In the genomic region with DNA sequence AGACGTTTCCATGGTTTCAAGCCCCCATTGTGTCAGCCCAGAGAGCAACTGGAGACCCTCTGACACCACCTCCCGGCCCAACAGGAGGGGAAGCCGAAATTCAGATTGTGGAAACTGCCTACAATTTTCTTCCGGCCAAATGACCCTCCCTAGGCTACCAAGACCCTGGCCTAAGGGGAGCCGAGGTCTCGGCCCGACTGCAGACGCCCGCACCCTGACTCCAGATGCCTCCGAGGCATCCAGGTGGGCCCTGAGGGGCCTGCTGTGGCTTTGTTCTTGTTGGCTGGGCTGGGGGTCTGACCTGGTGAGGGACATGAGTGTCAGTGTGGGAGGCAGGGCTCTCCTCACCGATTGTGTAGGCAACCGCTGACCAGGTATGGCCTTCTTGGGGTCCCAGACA, we compare ENCODE assay signal across 17 cellular contexts. TPM values are rescaled to one million over a fixed set of nuclear protein-coding genes. Genes with fewer than 3 reads are reported as not detected.
DNase-seq lines count a peak whose midpoint lies in the region; ATAC-seq and TF ChIP-seq lines count a peak whose summit lies in the region.
"Had no signal": no experiment of that assay in that cellular context is flagged by ENCODE, and none has a peak within 500 bp of the region (broad histone marks: within the 10 kb centered on the region; RNA-seq: fewer than 3 reads in every experiment).

No MANE protein-coding gene starts in this region.

- H3K27me3 Mint-ChIP-seq in chondrocyte (ENCODE audit: low read depth) (no peaks in the 10 kb centered on the region), neural progenitor cell (ENCODE audit: insufficient read depth, low read depth) (peaks cover 3% of the 10 kb centered on the region)
- no peaks in the 10 kb centered on the region for H3K27me3 Mint-ChIP-seq in effector memory CD8-positive, alpha-beta T cell
- H3K27me3 Mint-ChIP-seq: CD4-positive, alpha-beta memory T cell had no signal

- no peak overlapping the region for H2AFZ ChIP-seq in neural progenitor cell (replicated peaks)
- H2AFZ ChIP-seq: GM23248 had no signal

- H3K27ac ChIP-seq in Panc1 (ENCODE audit: low read length) (no peak overlapping the region), neural progenitor cell (peak overlapping the region; percentile 8)
- H3K27ac ChIP-seq: A549, C4-2B, GM23248 had no signal

- H3K4me3 Mint-ChIP-seq in chondrocyte (ENCODE audit: unreplicated experiment): no peak overlapping the region
- H3K4me3 Mint-ChIP-seq in neural progenitor cell: peak overlapping the region; percentile 52
- no peak overlapping the region for H3K4me3 Mint-ChIP-seq in effector memory CD8-positive, alpha-beta T cell
- H3K4me3 Mint-ChIP-seq: CD4-positive, alpha-beta memory T cell had no signal

- peaks cover 16% of the 10 kb centered on the region for H3F3A ChIP-seq in neural progenitor cell (ENCODE audit: low read depth)

- CTCF ChIA-PET in Panc1 (lab: Charles Lee): no interaction called here

- ATAC-seq in Panc1 (no peak), GM19324 (IDR thresholded peaks at IDR 0.05; ENCODE audit: low FRiP score, unreplicated experiment) (no peak), HG03039 (IDR thresholded peaks at IDR 0.05; ENCODE audit: unreplicated experiment) (no peak)
- ATAC-seq in effector memory CD8-positive, alpha-beta T cell (replicated peaks): no peak
- ATAC-seq: A549, HepG2 had no signal

- H3K27ac Mint-ChIP-seq in chondrocyte (ENCODE audit: unreplicated experiment) (peak overlapping the region; percentile 54), neural progenitor cell (peak overlapping the region; percentile 9)
- peak overlapping the region in 1 of 2 donors; percentile 10 for H3K27ac Mint-ChIP-seq in effector memory CD8-positive, alpha-beta T cell

- TSS peak; percentile 74 for BruUV-seq in Panc1 (replicated peaks; lab: Mats Ljungman, UMichigan)

- peaks cover 2% of the 10 kb centered on the region for H3K36me3 Mint-ChIP-seq in chondrocyte (ENCODE audit: low read depth)
- peaks cover 11% of the 10 kb centered on the region for H3K36me3 Mint-ChIP-seq in neural progenitor cell
- H3K36me3 Mint-ChIP-seq in effector memory CD8-positive, alpha-beta T cell (ENCODE audit: insufficient read depth): no peaks in the 10 kb centered on the region
- H3K36me3 Mint-ChIP-seq: CD4-positive, alpha-beta memory T cell had no signal

- H3K4me1 ChIP-seq in Panc1 (ENCODE audit: control insufficient read depth, insufficient read depth, low read length): no peaks in the 10 kb centered on the region
- H3K4me1 ChIP-seq in neural progenitor cell: no peaks in the 10 kb centered on the region
- H3K4me1 ChIP-seq: A549, BE2C had no signal

- H3K9me3 ChIP-seq in Panc1 (ENCODE audit: control insufficient read depth, insufficient read depth, low read depth, low read length): no peaks in the 10 kb centered on the region
- H3K9me3 ChIP-seq in neural progenitor cell (ENCODE audit: low read depth): no peaks in the 10 kb centered on the region
- H3K9me3 ChIP-seq: A549, BE2C had no signal

- H3K9me3 Mint-ChIP-seq in chondrocyte (ENCODE audit: low read depth) (no peaks in the 10 kb centered on the region), neural progenitor cell (no peaks in the 10 kb centered on the region)
- H3K9me3 Mint-ChIP-seq in effector memory CD8-positive, alpha-beta T cell: no peaks in the 10 kb centered on the region
- H3K9me3 Mint-ChIP-seq: CD4-positive, alpha-beta memory T cell had no signal

- DNase-seq in Panc1 (ENCODE audit: low read depth, low spot score) (no peak), chondrocyte (ENCODE audit: low spot score) (no peak), neural progenitor cell (ENCODE audit: low spot score) (no peak), EL (no peak)
- DNase-seq in effector memory CD8-positive, alpha-beta T cell: no peak
- DNase-seq: BE2C; CD4-positive, alpha-beta memory T cell; DMS153; DMS79 treated with DMSO at 0.1 percent for 48 hours; GDM1; GM23248 had no signal

- peaks cover 86% of the 10 kb centered on the region for H4K20me1 ChIP-seq in neural progenitor cell (ENCODE audit: low read depth)

- in situ Hi-C loops in Panc1 (cut with HindIII; ENCODE audit: low pct_unique_long_range_greater_than_20kb, low sequenced_read_pairs): no loop called here

- H3K79me2 ChIP-seq in neural progenitor cell (ENCODE audit: low read depth): peaks cover 68% of the 10 kb centered on the region

- TF ChIP-seq CTCF in Panc1 (IDR thresholded peaks at IDR 0.05) (no peak), chondrocyte (IDR thresholded peaks at IDR 0.05) (no peak), neural progenitor cell (IDR thresholded peaks at IDR 0.05) (no peak)

- H3K27me3 ChIP-seq in Panc1 (ENCODE audit: control insufficient read depth, insufficient read depth, low read length) (no peaks in the 10 kb centered on the region), neural progenitor cell (no peaks in the 10 kb centered on the region)
- H3K27me3 ChIP-seq: BE2C had no signal

- no peak overlapping the region for H3K9ac ChIP-seq in neural progenitor cell
- H3K9ac ChIP-seq: GM23248 had no signal

- POLR2A ChIA-PET in Panc1 (lab: Charles Lee): no interaction called here

- peaks cover 9% of the 10 kb centered on the region for H3K4me1 Mint-ChIP-seq in chondrocyte (ENCODE audit: low read depth)
- H3K4me1 Mint-ChIP-seq in neural progenitor cell: peaks cover 19% of the 10 kb centered on the region
- H3K4me1 Mint-ChIP-seq in effector memory CD8-positive, alpha-beta T cell (ENCODE audit: low read depth in 2 of 2): no peaks in the 10 kb centered on the region
- H3K4me1 Mint-ChIP-seq: CD4-positive, alpha-beta memory T cell had no signal

- H3K36me3 ChIP-seq in Panc1 (ENCODE audit: control insufficient read depth, insufficient read depth, low read length) (no peaks in the 10 kb centered on the region), neural progenitor cell (no peaks in the 10 kb centered on the region)

- intact Hi-C loops in Panc1 (cut with micrococcal nuclease; ENCODE audit: unreplicated experiment): no loop called here

- H3K4me3 ChIP-seq in Panc1 (ENCODE audit: low read depth in 2 of 2, low read length in 2 of 2) (no peak overlapping the region), neural progenitor cell (no peak overlapping the region)
- H3K4me3 ChIP-seq: A549, GM23248 had no signal

- H3K4me2 ChIP-seq in neural progenitor cell: no peak overlapping the region
- H3K4me2 ChIP-seq: A549 had no signal

RNA-seq across cellular contexts. Expression of gene MEX3D, which starts 9.6 kb away (rescaled TPM):
- total RNA-seq in Panc1 (2021; ENCODE audit: unreplicated experiment): 73.7 TPM
- 62.0 TPM for polyA plus RNA-seq in Panc1 (2012; ENCODE audit: insufficient read length)
- total RNA-seq in chondrocyte: 57.8 to 60.1 TPM (median 59.6 TPM) in 3 replicates
- total RNA-seq in neural progenitor cell (ENCODE audit: low replicate concordance): 15.9 and 87.3 TPM in 2 replicates

RNA-seq across cellular contexts. Expression of gene MBD3, which starts 34.1 kb away (rescaled TPM):
- 139 TPM for total RNA-seq in Panc1 (2021; ENCODE audit: unreplicated experiment)
- polyA plus RNA-seq in Panc1 (2012; ENCODE audit: insufficient read length): 96.7 TPM
- 83.6 to 101 TPM (median 84.1 TPM) in 3 replicates for total RNA-seq in chondrocyte
- total RNA-seq in neural progenitor cell (ENCODE audit: low replicate concordance): 34.2 and 117 TPM in 2 replicates

RNA-seq across cellular contexts. Expression of gene PLK5, which starts 34.7 kb away (rescaled TPM):
- not detected for total RNA-seq in Panc1 (2021; ENCODE audit: unreplicated experiment)
- not detected for polyA plus RNA-seq in Panc1 (2012; ENCODE audit: insufficient read length)
- total RNA-seq in chondrocyte: 0.12 TPM in 1 of 3 replicates, not detected in the others
- total RNA-seq in neural progenitor cell (ENCODE audit: low replicate concordance): 0.81 TPM in 1 of 2 replicates, not detected in the other
- total RNA-seq: CD4-positive, alpha-beta memory T cell; GM23248; HepG2 had no signal
- polyA plus RNA-seq: A549; AG04450; CD4-positive, alpha-beta memory T cell; GM23248; HepG2 had no signal

RNA-seq across cellular contexts. Expression of gene ADAMTSL5, which starts 45.7 kb away (rescaled TPM):
- total RNA-seq in Panc1 (2021; ENCODE audit: unreplicated experiment): 20.6 TPM
- 36.6 TPM for polyA plus RNA-seq in Panc1 (2012; ENCODE audit: insufficient read length)
- total RNA-seq in chondrocyte: 9.1 to 20.3 TPM (median 16.9 TPM) in 3 replicates
- total RNA-seq in neural progenitor cell (ENCODE audit: low replicate concordance): 0.12 and 0.13 TPM in 2 replicates

RNA-seq across cellular contexts. Expression of gene UQCR11, which starts 46.7 kb away (rescaled TPM):
- total RNA-seq in Panc1 (2021; ENCODE audit: unreplicated experiment) (300 TPM), chondrocyte (173 to 190 TPM (median 184 TPM) in 3 replicates), neural progenitor cell (ENCODE audit: low replicate concordance) (37.4 and 51.4 TPM in 2 replicates)
- 270 TPM for polyA plus RNA-seq in Panc1 (2012; ENCODE audit: insufficient read length)
